In the genomic region with DNA sequence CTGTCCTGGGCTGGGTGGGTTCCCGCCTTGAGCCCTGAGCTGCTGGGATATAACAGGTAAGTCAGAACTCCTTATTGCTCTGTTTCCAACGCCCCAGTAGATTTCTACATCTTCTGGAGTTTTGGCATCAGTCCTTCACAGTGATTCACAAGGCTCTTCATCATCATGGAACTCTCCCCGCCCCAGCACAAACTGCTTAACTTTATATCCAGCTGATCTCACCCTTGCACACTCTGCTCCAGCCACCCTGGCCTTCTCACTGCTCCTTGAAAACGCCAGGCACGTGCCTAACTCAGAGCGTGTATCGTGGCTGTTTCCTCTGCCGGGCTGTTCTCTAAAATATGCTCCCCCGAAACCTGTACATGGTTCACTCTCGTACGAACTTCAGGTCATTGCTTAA, we compare ENCODE assay signal across 8 cellular contexts.
"Had no signal": no experiment of that assay in that cellular context is flagged by ENCODE, and none has a peak within 500 bp of the region (broad histone marks: within the 10 kb centered on the region; RNA-seq: fewer than 3 reads in every experiment).

No MANE protein-coding gene starts in this region.

- H3K4me2 ChIP-seq: smooth muscle cell had no signal

- H3K9me3 ChIP-seq: tibial artery had no signal

- H3K79me2 ChIP-seq: parathyroid adenoma had no signal

- H3K9ac ChIP-seq: parathyroid adenoma had no signal

- FAIRE-seq: frontal cortex had no signal

- H3K27me3 ChIP-seq: tibial artery had no signal

- H3K4me3 ChIP-seq: smooth muscle cell, tibial artery had no signal

- H2AFZ ChIP-seq: parathyroid adenoma had no signal

- H3K4me1 ChIP-seq: parathyroid adenoma, tibial artery had no signal

- DNase-seq: activated T-cell treated with anti-CD3 and anti-CD28 coated beads, Interleukin-2, amount 50 U/mL, for 1 hour; amniotic stem cell; cerebellar nuclear complex; erythroblast had no signal

- H3K36me3 ChIP-seq: tibial artery had no signal

- H3K27ac ChIP-seq: parathyroid adenoma, tibial artery had no signal
